In genomic region chr7:44082541-44083207, GRCh38 we compare ENCODE assay signal across 8 cellular contexts. TPM values are rescaled to one million over a fixed set of nuclear protein-coding genes. Genes with fewer than 3 reads are reported as not detected.
DNase-seq lines count a peak whose midpoint lies in the region; ATAC-seq, FAIRE-seq and TF ChIP-seq lines count a peak whose summit lies in the region.

No MANE protein-coding gene starts in this region.

- no peak for TF ChIP-seq CTCF in kidney (IDR thresholded peaks at IDR 0.05; ENCODE audit: borderline replicate concordance, extremely low read depth, insufficient read depth)

- peak overlapping the region; percentile 78 to 94 for H3K27ac ChIP-seq in kidney (ENCODE audit: low read depth in 2 of 2, low read length in 2 of 2)

- DNase-seq in AG20443 (ENCODE audit: low spot score) (peak; percentile 97), NCI-H446 (lab: John Stamatoyannopoulos, UW) (peak; percentile 97 to 99), cerebellar nuclear complex (lab: John Stamatoyannopoulos, UW) (peak; percentile 98 to 99), kidney (peak; percentile 100)
- peak; percentile 94 to 96 for DNase-seq in stimulated activated CD4-positive, alpha-beta T cell treated with anti-CD3 and anti-CD28 coated beads, Interleukin-15, amount 100 ng/mL, for 1 hour (ENCODE audit: low read depth in 1 of 2, low spot score in 1 of 2)

- H3K9ac ChIP-seq in kidney (ENCODE audit: low read length in 2 of 2) = peak overlapping the region; percentile 14 to 36

- intact Hi-C loops in kidney (cut with DNase I) = no loop called here

- FAIRE-seq in kidney (lab: Jason Lieb, UNC) = no peak

- peaks cover 24 to 31% of the 10 kb centered on the region in 2 donors for H3K4me1 ChIP-seq in kidney (ENCODE audit: control insufficient read depth in 1 of 2, insufficient read depth in 1 of 2, low read depth in 1 of 2, low read length in 2 of 2)

- no peaks in the 10 kb centered on the region for H3K9me3 ChIP-seq in kidney (ENCODE audit: control insufficient read depth in 1 of 2, low read length in 2 of 2)

- ATAC-seq in GM19043 (IDR thresholded peaks at IDR 0.05; ENCODE audit: low read depth, unreplicated experiment) (peak; percentile 92), HG03354 (IDR thresholded peaks at IDR 0.05; ENCODE audit: poor library complexity, severe bottlenecking, unreplicated experiment) (peak; percentile 93)
- ATAC-seq in activated CD4-positive, CD25-positive, alpha-beta regulatory T cell treated with anti-CD3 and anti-CD28 coated beads, Interleukin-2, amount 50 U/mL, for 24 hours = peak; percentile 94 to 96

- H3K4me3 ChIP-seq in kidney (ENCODE audit: low read length in 2 of 2) = peak overlapping the region; percentile 66 to 70

- H3K36me3 ChIP-seq in kidney (ENCODE audit: control insufficient read depth in 1 of 2, insufficient read depth in 2 of 2, low read length in 2 of 2) = peaks cover 7 to 22% of the 10 kb centered on the region in 2 donors

RNA-seq across cellular contexts. Expression of gene POLM, which starts 0.3 kb away (rescaled TPM):
- 41.4 TPM for total RNA-seq in kidney
- polyA plus RNA-seq in kidney (ENCODE audit: insufficient read depth, low read depth, low replicate concordance) = 16.3 TPM

RNA-seq across cellular contexts. Expression of gene PGAM2, which starts 17.3 kb away (rescaled TPM):
- total RNA-seq in kidney = 2.1 TPM
- 37.7 TPM for polyA plus RNA-seq in kidney (ENCODE audit: insufficient read depth, low read depth, low replicate concordance)

RNA-seq across cellular contexts. Expression of gene AEBP1, which starts 21.5 kb away (rescaled TPM):
- total RNA-seq in kidney = 164 TPM
- polyA plus RNA-seq in kidney (ENCODE audit: insufficient read depth, low read depth, low replicate concordance) = 89.4 TPM

RNA-seq across cellular contexts. Expression of gene DBNL, which starts 38.2 kb away (rescaled TPM):
- 103 TPM for total RNA-seq in kidney
- 85.9 TPM for polyA plus RNA-seq in kidney (ENCODE audit: insufficient read depth, low read depth, low replicate concordance)

RNA-seq across cellular contexts. Expression of gene POLD2, which starts 40.7 kb away (rescaled TPM):
- total RNA-seq in kidney = 60.0 TPM
- polyA plus RNA-seq in kidney (ENCODE audit: insufficient read depth, low read depth, low replicate concordance) = 119 TPM

Comparison
In these comparisons a context has a peak if more than half of its experiments do, and no peak if none do; other contexts are left out.
1. Peak in every context shown above with its lines: DNase-seq, ATAC-seq, H3K4me3 ChIP-seq and H3K27ac ChIP-seq.